In genomic region chr15:100821327-100821726, GRCh38 we compare ENCODE assay signal across 18 cellular contexts. TPM values are rescaled to one million over a fixed set of nuclear protein-coding genes. Genes with fewer than 3 reads are reported as not detected.
"Had no signal": no experiment of that assay in that cellular context is flagged by ENCODE, and none has a peak within 500 bp of the region (broad histone marks: within the 10 kb centered on the region; RNA-seq: fewer than 3 reads in every experiment).

No MANE protein-coding gene starts in this region.

- DNase-seq: dorsolateral prefrontal cortex; effector CD8-positive, alpha-beta T cell; heart left ventricle; hypothalamus; kidney glomerular epithelial cell; mammary epithelial cell; naive thymus-derived CD4-positive, alpha-beta T cell; nephron progenitor cell; psoas muscle; spleen; stimulated activated CD4-positive, alpha-beta T cell treated with anti-CD3 and anti-CD28 coated beads, Interleukin-15, amount 100 ng/mL, for 24 hours; stimulated activated CD4-positive, alpha-beta T cell treated with anti-CD3 and anti-CD28 coated beads, Interleukin-1b, Interleukin-23, amount 100 ng/mL, for 48 hours; stimulated activated CD4-positive, alpha-beta T cell treated with anti-CD3 and anti-CD28 coated beads, Interleukin-4, amount 100 ng/mL, for 24 hours; stimulated activated naive B cell treated with anti-CD40 and anti-IgM and Interleukin-4, amounts not matched to agents 10 μg/mL and 1 μg/mL and 100 μg/mL, for 72 hours; trophoblast cell had no signal

- ATAC-seq: esophagus mucosa; heart left ventricle; left lobe of liver; naive thymus-derived CD4-positive, alpha-beta T cell; psoas muscle; sciatic nerve; stimulated activated naive B cell treated with anti-CD40 and anti-IgM and Interleukin-4, amounts not matched to agents 10 μg/mL and 1 μg/mL and 100 μg/mL, for 72 hours had no signal

- H3K4me3 Mint-ChIP-seq: naive thymus-derived CD4-positive, alpha-beta T cell; nephron progenitor cell; stimulated activated naive B cell treated with anti-CD40 and anti-IgM and Interleukin-4, amounts not matched to agents 10 μg/mL and 1 μg/mL and 100 μg/mL, for 72 hours had no signal

- H3K36me3 Mint-ChIP-seq: naive thymus-derived CD4-positive, alpha-beta T cell had no signal

- H3K4me1 Mint-ChIP-seq: naive thymus-derived CD4-positive, alpha-beta T cell; nephron progenitor cell; stimulated activated naive B cell treated with anti-CD40 and anti-IgM and Interleukin-4, amounts not matched to agents 10 μg/mL and 1 μg/mL and 100 μg/mL, for 72 hours had no signal

- H3K27ac Mint-ChIP-seq: naive thymus-derived CD4-positive, alpha-beta T cell; nephron progenitor cell; stimulated activated naive B cell treated with anti-CD40 and anti-IgM and Interleukin-4, amounts not matched to agents 10 μg/mL and 1 μg/mL and 100 μg/mL, for 72 hours had no signal

RNA-seq across cellular contexts. Expression of gene ALDH1A3, which starts 58.3 kb away (rescaled TPM):
- total RNA-seq: naive thymus-derived CD4-positive, alpha-beta T cell had no signal
- polyA plus RNA-seq: naive thymus-derived CD4-positive, alpha-beta T cell had no signal
